17 cellular contexts compared by ENCODE assay signal in genomic region chr1:198449727-198450433, GRCh38.
DNase-seq lines count a peak whose midpoint lies in the region; ATAC-seq and TF ChIP-seq lines count a peak whose summit lies in the region.
"Had no signal": no experiment of that assay in that cellular context is flagged by ENCODE, and none has a peak within 500 bp of the region (broad histone marks: within the 10 kb centered on the region; RNA-seq: fewer than 3 reads in every experiment).

No MANE protein-coding gene starts in this region.

- H2AK5ac ChIP-seq in IMR-90 (ENCODE audit: low read depth, low read length): no peak overlapping the region

- H3K9me3 ChIP-seq in IMR-90 (ENCODE audit: control insufficient read depth, insufficient read depth, low read length) (no peaks in the 10 kb centered on the region), thyroid gland (no peaks in the 10 kb centered on the region), gastroesophageal sphincter (no peaks in the 10 kb centered on the region)
- H3K9me3 ChIP-seq: Caco-2, esophagus muscularis mucosa had no signal

- H2AK9ac ChIP-seq in IMR-90 (replicated peaks; ENCODE audit: low read depth, low read length, poor library complexity): no peak overlapping the region

- no peak overlapping the region for H2BK5ac ChIP-seq in IMR-90 (ENCODE audit: low read depth, low read length, poor library complexity, severe bottlenecking)

- H4K8ac ChIP-seq in IMR-90 (ENCODE audit: low read depth in 2 of 2, low read length in 2 of 2): no peak overlapping the region

- POLR2A ChIA-PET in IMR-90 (lab: Charles Lee; ENCODE audit: unreplicated experiment): no interaction called here

- dilution Hi-C loops in IMR-90 (cut with HindIII; ENCODE audit: low sequenced_read_pairs, unreplicated experiment): no loop called here

- in situ Hi-C loops in IMR-90 (cut with MboI; ENCODE audit: low sequenced_read_pairs): loop anchor here (10.0 to 25.0 kb wide), 2 partner anchors 185 to 838 kb away; no protein-coding TSS in a partner anchor

- TF ChIP-seq EP300 in gastroesophageal sphincter (IDR thresholded peaks at IDR 0.05): no peak

- no peaks in the 10 kb centered on the region for H3K79me2 ChIP-seq in ACC112 (ENCODE audit: control insufficient read depth, insufficient read depth, low read length, unreplicated experiment)

- H2AFZ ChIP-seq in ACC112 (ENCODE audit: low read length, unreplicated experiment): no peak overlapping the region
- no peak overlapping the region for H2AFZ ChIP-seq in IMR-90 (replicated peaks; ENCODE audit: low read length, poor library complexity)

- no TSS peak for BruUV-seq in IMR-90 (replicated peaks; lab: Mats Ljungman, UMichigan)

- no CpG with 5 or more reads among the region's 3 CpGs for WGBS in IMR-90 (ENCODE audit: extremely low coverage in 2 of 2, insufficient read length in 1 of 2), 2 experiments
- 57 to 59% methylated on average over 3 of the region's 3 CpGs for WGBS in thyroid gland, 2 donors
- WGBS in gastroesophageal sphincter (ENCODE audit: low coverage in 1 of 2), 2 donors: 49 to 55% methylated on average over 3 of the region's 3 CpGs

- TF ChIP-seq CTCF in IMR-90 (conservative IDR thresholded peaks at IDR 0.05; ENCODE audit: low read depth, low read length): no peak
- TF ChIP-seq CTCF in cardiac fibroblast (IDR thresholded peaks at IDR 0.05; ENCODE audit: low read depth, low read length): no peak
- TF ChIP-seq CTCF in thyroid gland (IDR thresholded peaks at IDR 0.05): no peak
- TF ChIP-seq CTCF in gastroesophageal sphincter (IDR thresholded peaks at IDR 0.05): no peak

- H3K79me1 ChIP-seq in IMR-90 (ENCODE audit: low read depth in 1 of 2, low read length in 2 of 2): no peaks in the 10 kb centered on the region

- H3K27ac ChIP-seq in ACC112 (ENCODE audit: low read depth, low read length) (peak overlapping the region; percentile 24), IMR-90 (ENCODE audit: insufficient read depth, low read length) (no peak overlapping the region), thyroid gland (no peak overlapping the region), gastroesophageal sphincter (no peak overlapping the region)
- H3K27ac ChIP-seq: esophagus muscularis mucosa had no signal

- H3K56ac ChIP-seq in IMR-90 (ENCODE audit: extremely low read depth, insufficient read depth, low read length): no peak overlapping the region

- H3K4me2 ChIP-seq in IMR-90 (ENCODE audit: low read depth, low read length): no peak overlapping the region

- no peak overlapping the region for H2BK15ac ChIP-seq in IMR-90 (ENCODE audit: low read depth, low read length)

- no peaks in the 10 kb centered on the region for H3K9me1 ChIP-seq in IMR-90 (ENCODE audit: insufficient read depth, low read length)

- H3K4me3 ChIP-seq in ACC112 (ENCODE audit: low read depth, low read length): no peak overlapping the region
- H3K4me3 ChIP-seq in IMR-90 (ENCODE audit: insufficient read depth, low read depth, low read length): no peak overlapping the region
- no peak overlapping the region for H3K4me3 ChIP-seq in cardiac fibroblast (replicated peaks in 1 of 2; ENCODE audit: low read depth in 2 of 2, low read length in 2 of 2)
- H3K4me3 ChIP-seq in thyroid gland (replicated peaks in 1 of 3): no peak overlapping the region
- H3K4me3 ChIP-seq in gastroesophageal sphincter: no peak overlapping the region
- H3K4me3 ChIP-seq: esophagus muscularis mucosa, skin epidermis had no signal

- CTCF ChIA-PET in IMR-90 (lab: Yijun Ruan, JAX): no interaction called here

- no peak for TF ChIP-seq POLR2A in IMR-90 (IDR thresholded peaks at IDR 0.05; ENCODE audit: low read depth, low read length)
- no peak for TF ChIP-seq POLR2A in thyroid gland (IDR thresholded peaks at IDR 0.05)
- no peak for TF ChIP-seq POLR2A in gastroesophageal sphincter (IDR thresholded peaks at IDR 0.05)

- H3K27me3 ChIP-seq in ACC112 (ENCODE audit: insufficient read depth, low read length): no peaks in the 10 kb centered on the region
- no peaks in the 10 kb centered on the region for H3K27me3 ChIP-seq in IMR-90 (ENCODE audit: control insufficient read depth, insufficient read depth, low read length)
- H3K27me3 ChIP-seq in thyroid gland: no peaks in the 10 kb centered on the region
- no peaks in the 10 kb centered on the region for H3K27me3 ChIP-seq in gastroesophageal sphincter
- H3K27me3 ChIP-seq: esophagus muscularis mucosa had no signal

- H3K23ac ChIP-seq in IMR-90 (ENCODE audit: low read depth, low read length): no peak overlapping the region

- H3K14ac ChIP-seq in IMR-90 (replicated peaks; ENCODE audit: low read depth, low read length): no peak overlapping the region

- no peak overlapping the region for H3K4ac ChIP-seq in IMR-90 (ENCODE audit: low read depth, low read length)

- H2BK120ac ChIP-seq in IMR-90 (ENCODE audit: low read depth, low read length): no peak overlapping the region

- no peaks in the 10 kb centered on the region for H3K36me3 ChIP-seq in ACC112 (ENCODE audit: insufficient read depth, low read length)
- H3K36me3 ChIP-seq in IMR-90 (ENCODE audit: control insufficient read depth, insufficient read depth, low read length): no peaks in the 10 kb centered on the region
- no peaks in the 10 kb centered on the region for H3K36me3 ChIP-seq in thyroid gland
- H3K36me3 ChIP-seq in gastroesophageal sphincter: no peaks in the 10 kb centered on the region
- H3K36me3 ChIP-seq: esophagus muscularis mucosa had no signal

- ATAC-seq in IMR-90 (ENCODE audit: low read depth): no peak
- ATAC-seq in gastroesophageal sphincter: no peak
- ATAC-seq: stimulated activated naive CD8-positive, alpha-beta T cell treated with anti-CD3 and anti-CD28 coated beads, Interleukin-15, amount 100 ng/mL, for 72 hours had no signal

- H3K9ac ChIP-seq in IMR-90 (ENCODE audit: low read depth, low read length): no peak overlapping the region

- intact Hi-C loops in IMR-90 (cut with micrococcal nuclease) (no loop called here), thyroid gland (cut with DNase I) (no loop called here)

- H4K91ac ChIP-seq in IMR-90 (ENCODE audit: insufficient read depth, low read depth, low read length): no peak overlapping the region

- H2BK20ac ChIP-seq in IMR-90 (ENCODE audit: low read depth, low read length): no peak overlapping the region

- no peaks in the 10 kb centered on the region for H4K20me1 ChIP-seq in IMR-90 (ENCODE audit: insufficient read depth, low read length)

- TF ChIP-seq RAD21 in IMR-90 (IDR thresholded peaks at IDR 0.05; ENCODE audit: low read length): no peak

- H3K18ac ChIP-seq in IMR-90 (ENCODE audit: low read depth, low read length): no peak overlapping the region

- H3K4me1 ChIP-seq in ACC112 (ENCODE audit: control insufficient read depth, insufficient read depth, low read length, unreplicated experiment): peaks cover 26% of the 10 kb centered on the region
- no peaks in the 10 kb centered on the region for H3K4me1 ChIP-seq in IMR-90 (ENCODE audit: control insufficient read depth, insufficient read depth, low read length)
- no peaks in the 10 kb centered on the region for H3K4me1 ChIP-seq in thyroid gland
- no peaks in the 10 kb centered on the region for H3K4me1 ChIP-seq in gastroesophageal sphincter
- H3K4me1 ChIP-seq: esophagus muscularis mucosa had no signal

- H4K5ac ChIP-seq in IMR-90 (ENCODE audit: low read depth, low read length): no peak overlapping the region

- peak; percentile 64 for DNase-seq in IMR-90
- DNase-seq in cardiac fibroblast (ENCODE audit: low read depth in 2 of 2): peak; percentile 58 to 70
- DNase-seq in kidney glomerular epithelial cell (lab: John Stamatoyannopoulos, UW): peak; percentile 19
- no peak for DNase-seq in DMS153 treated with DMSO at 0.1 percent for 48 hours (lab: John Stamatoyannopoulos, UW; ENCODE audit: unreplicated experiment)
- no peak for DNase-seq in NCI-H2171 treated with DMSO at 0.1 percent for 48 hours (lab: John Stamatoyannopoulos, UW)
- DNase-seq in thyroid gland: no peak
- DNase-seq: activated CD4-positive, alpha-beta T cell treated with anti-CD3 and anti-CD28 coated beads, Interleukin-2, amount 10 ng/mL, durations not matched to agents 24 days and 14 days; activated naive CD8-positive, alpha-beta T cell treated with anti-CD3 and anti-CD28 coated beads, Interleukin-2, amount 10 ng/mL, durations not matched to agents 7 days and 5 days; activated T-cell treated with anti-CD3 and anti-CD28 coated beads, Interleukin-2, amount 50 U/mL, for 1 hour; Caco-2; Kasumi-1; NCI-H69; stimulated activated naive CD8-positive, alpha-beta T cell treated with anti-CD3 and anti-CD28 coated beads, Interleukin-15, amount 100 ng/mL, for 72 hours had no signal

TF ChIP-seq in IMR-90, 13 proteins besides CTCF, POLR2A, EP300 and RAD21:
- TF ChIP-seq, protein P1, sequence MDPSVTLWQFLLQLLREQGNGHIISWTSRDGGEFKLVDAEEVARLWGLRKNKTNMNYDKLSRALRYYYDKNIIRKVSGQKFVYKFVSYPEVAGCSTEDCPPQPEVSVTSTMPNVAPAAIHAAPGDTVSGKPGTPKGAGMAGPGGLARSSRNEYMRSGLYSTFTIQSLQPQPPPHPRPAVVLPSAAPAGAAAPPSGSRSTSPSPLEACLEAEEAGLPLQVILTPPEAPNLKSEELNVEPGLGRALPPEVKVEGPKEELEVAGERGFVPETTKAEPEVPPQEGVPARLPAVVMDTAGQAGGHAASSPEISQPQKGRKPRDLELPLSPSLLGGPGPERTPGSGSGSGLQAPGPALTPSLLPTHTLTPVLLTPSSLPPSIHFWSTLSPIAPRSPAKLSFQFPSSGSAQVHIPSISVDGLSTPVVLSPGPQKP (IDR thresholded peaks at IDR 0.05; ENCODE audit: borderline replicate concordance, low read depth, low read length): no peak
- TF ChIP-seq RCOR1 (IDR thresholded peaks at IDR 0.05; ENCODE audit: insufficient replicate concordance, low read length) (no peak), MAFK (IDR thresholded peaks at IDR 0.05; ENCODE audit: low read depth, low read length) (no peak), CHD1 (IDR thresholded peaks at IDR 0.05; ENCODE audit: low read depth, low read length) (no peak), MXI1 (IDR thresholded peaks at IDR 0.05; ENCODE audit: borderline replicate concordance, low read depth, low read length) (no peak), NFE2L2 (IDR thresholded peaks at IDR 0.05; ENCODE audit: low read depth, low read length) (no peak)
TF ChIP-seq in IMR-90: peak in this region for 0.

Comparison
In these comparisons a context has a peak if more than half of its experiments do, and no peak if none do; other contexts are left out.
1. DNase-seq: peak in IMR-90 (single experiment), cardiac fibroblast (2 of 2) and kidney glomerular epithelial cell (single experiment); none in DMS153 treated with DMSO at 0.1 percent for 48 hours (single experiment), NCI-H2171 treated with DMSO at 0.1 percent for 48 hours (single experiment) and thyroid gland (0 of 2).